Comparison of ENCODE assay signal across 26 cellular contexts in genomic region chr3:140933552-140933951, GRCh38.
"Had no signal": no experiment of that assay in that cellular context is flagged by ENCODE, and none has a peak within 500 bp of the region (broad histone marks: within the 10 kb centered on the region; RNA-seq: fewer than 3 reads in every experiment).

No MANE protein-coding gene starts in this region.

- H3K27me3 ChIP-seq: colonic mucosa, gastrocnemius medialis had no signal

- H3K4me3 ChIP-seq: colonic mucosa, esophagus squamous epithelium, gastrocnemius medialis, heart right ventricle, left lung, lower lobe of right lung, mucosa of descending colon had no signal

- FAIRE-seq: endometrium, islet of Langerhans, keratinocyte had no signal

- H3K36me3 ChIP-seq: colonic mucosa, esophagus squamous epithelium, gastrocnemius medialis, heart right ventricle, left lung, lower lobe of right lung had no signal

- H3K27ac ChIP-seq: colonic mucosa, epithelial cell of prostate, esophagus squamous epithelium, gastrocnemius medialis, heart right ventricle, left lung, lower lobe of right lung had no signal

- DNase-seq: colonic mucosa; cortex of kidney; effector CD8-positive, alpha-beta T cell; effector memory CD8-positive, alpha-beta T cell; endodermal cell; erythroblast; esophagus squamous epithelium; foreskin fibroblast; foreskin melanocyte; gastrocnemius medialis; glutamatergic neuron; head of caudate nucleus; heart right ventricle; hippocampal formation; left cardiac atrium; left lung; left ventricle myocardium superior; lower lobe of right lung; mesenchymal stem cell; mucosa of descending colon; naive B cell had no signal

- H3K4me1 ChIP-seq: colonic mucosa, esophagus squamous epithelium, gastrocnemius medialis, left lung, lower lobe of right lung had no signal

- H3K9me3 ChIP-seq: colonic mucosa, esophagus squamous epithelium, gastrocnemius medialis, lower lobe of right lung, mucosa of descending colon had no signal

- ATAC-seq: effector memory CD8-positive, alpha-beta T cell; esophagus mucosa; gastrocnemius medialis; heart right ventricle; left cardiac atrium; left lung; left ventricle myocardium superior; lower lobe of right lung; mucosa of descending colon had no signal
